In the genomic region with DNA sequence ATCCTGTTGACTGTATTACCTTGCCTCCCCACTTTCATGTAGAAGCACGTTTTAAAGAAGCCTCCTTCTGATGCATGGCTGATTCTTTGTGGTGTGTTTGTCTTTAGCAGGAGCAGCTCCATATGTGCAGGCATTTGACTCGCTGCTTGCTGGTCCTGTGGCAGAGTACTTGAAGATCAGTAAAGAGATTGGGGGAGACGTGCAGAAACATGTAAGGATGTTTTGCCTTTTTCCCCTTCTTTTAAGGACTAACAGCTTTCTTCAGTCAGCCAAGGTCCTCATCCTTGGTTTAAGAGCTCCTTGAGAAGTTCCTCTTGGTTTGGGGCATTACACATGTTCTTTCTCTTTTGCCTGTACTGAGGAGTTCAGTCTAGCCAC, we compare ENCODE assay signal across 1 cellular context.
A peak's percentile ranks its signal among the peaks of the same experiment; 100 is the strongest.
TF ChIP-seq lines count a peak whose summit lies in the region.

No MANE protein-coding gene starts in this region.

TF ChIP-seq in K562, 482 proteins besides CTCF, POLR2A, EP300 and RAD21 (continued from another document and continues in another):
- TF ChIP-seq JUNB (CRISPR knock-in tag; conservative IDR thresholded peaks at IDR 0.05): no peak
- no peak for TF ChIP-seq NFRKB (IDR thresholded peaks at IDR 0.05; ENCODE audit: low read depth)
- TF ChIP-seq ESRRA (IDR thresholded peaks at IDR 0.05; ENCODE audit: borderline replicate concordance, low read depth): no peak
- TF ChIP-seq FOXK2 (conservative IDR thresholded peaks at IDR 0.05 in 1 of 2, IDR thresholded peaks at IDR 0.05 in 1 of 2; ENCODE audit: low read depth in 2 of 2): no peak
- TF ChIP-seq, protein P1, sequence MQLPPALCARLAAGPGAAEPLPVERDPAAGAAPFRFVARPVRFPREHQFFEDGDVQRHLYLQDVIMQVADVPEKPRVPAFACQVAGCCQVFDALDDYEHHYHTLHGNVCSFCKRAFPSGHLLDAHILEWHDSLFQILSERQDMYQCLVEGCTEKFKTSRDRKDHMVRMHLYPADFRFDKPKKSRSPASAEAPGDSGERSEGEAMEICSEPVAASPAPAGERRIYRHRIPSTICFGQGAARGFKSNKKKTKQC (CRISPR knock-in tag; IDR thresholded peaks at IDR 0.05): no peak
- TF ChIP-seq SNAPC5 (CRISPR knock-in tag; IDR thresholded peaks at IDR 0.05): no peak
- no peak for TF ChIP-seq NFE2L1 (tag; IDR thresholded peaks at IDR 0.05; ENCODE audit: borderline replicate concordance, low read depth)
- TF ChIP-seq HMGN3 (IDR thresholded peaks at IDR 0.05; ENCODE audit: borderline replicate concordance, extremely low read depth, insufficient read length, low read depth, low read length): no peak
- no peak for TF ChIP-seq MED1 (CRISPR knock-in tag; IDR thresholded peaks at IDR 0.05; ENCODE audit: borderline replicate concordance)
- TF ChIP-seq, protein P2, sequence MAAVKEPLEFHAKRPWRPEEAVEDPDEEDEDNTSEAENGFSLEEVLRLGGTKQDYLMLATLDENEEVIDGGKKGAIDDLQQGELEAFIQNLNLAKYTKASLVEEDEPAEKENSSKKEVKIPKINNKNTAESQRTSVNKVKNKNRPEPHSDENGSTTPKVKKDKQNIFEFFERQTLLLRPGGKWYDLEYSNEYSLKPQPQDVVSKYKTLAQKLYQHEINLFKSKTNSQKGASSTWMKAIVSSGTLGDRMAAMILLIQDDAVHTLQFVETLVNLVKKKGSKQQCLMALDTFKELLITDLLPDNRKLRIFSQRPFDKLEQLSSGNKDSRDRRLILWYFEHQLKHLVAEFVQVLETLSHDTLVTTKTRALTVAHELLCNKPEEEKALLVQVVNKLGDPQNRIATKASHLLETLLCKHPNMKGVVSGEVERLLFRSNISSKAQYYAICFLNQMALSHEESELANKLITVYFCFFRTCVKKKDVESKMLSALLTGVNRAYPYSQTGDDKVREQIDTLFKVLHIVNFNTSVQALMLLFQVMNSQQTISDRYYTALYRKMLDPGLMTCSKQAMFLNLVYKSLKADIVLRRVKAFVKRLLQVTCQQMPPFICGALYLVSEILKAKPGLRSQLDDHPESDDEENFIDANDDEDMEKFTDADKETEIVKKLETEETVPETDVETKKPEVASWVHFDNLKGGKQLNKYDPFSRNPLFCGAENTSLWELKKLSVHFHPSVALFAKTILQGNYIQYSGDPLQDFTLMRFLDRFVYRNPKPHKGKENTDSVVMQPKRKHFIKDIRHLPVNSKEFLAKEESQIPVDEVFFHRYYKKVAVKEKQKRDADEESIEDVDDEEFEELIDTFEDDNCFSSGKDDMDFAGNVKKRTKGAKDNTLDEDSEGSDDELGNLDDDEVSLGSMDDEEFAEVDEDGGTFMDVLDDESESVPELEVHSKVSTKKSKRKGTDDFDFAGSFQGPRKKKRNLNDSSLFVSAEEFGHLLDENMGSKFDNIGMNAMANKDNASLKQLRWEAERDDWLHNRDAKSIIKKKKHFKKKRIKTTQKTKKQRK (IDR thresholded peaks at IDR 0.05; ENCODE audit: borderline replicate concordance, low read depth, low read length): no peak
- TF ChIP-seq PML (IDR thresholded peaks at IDR 0.05; ENCODE audit: low read length): no peak
- no peak for TF ChIP-seq PHF8 (IDR thresholded peaks at IDR 0.05; ENCODE audit: borderline replicate concordance, low read length)
- TF ChIP-seq PRPF4 (IDR thresholded peaks at IDR 0.05; ENCODE audit: insufficient read depth, low read depth, low read length, poor library complexity, severe bottlenecking): no peak
- no peak for TF ChIP-seq ELK1 (CRISPR knock-in tag; IDR thresholded peaks at IDR 0.05)
- no peak for TF ChIP-seq RB1 (IDR thresholded peaks at IDR 0.05; ENCODE audit: low read depth)
- TF ChIP-seq, protein P3, sequence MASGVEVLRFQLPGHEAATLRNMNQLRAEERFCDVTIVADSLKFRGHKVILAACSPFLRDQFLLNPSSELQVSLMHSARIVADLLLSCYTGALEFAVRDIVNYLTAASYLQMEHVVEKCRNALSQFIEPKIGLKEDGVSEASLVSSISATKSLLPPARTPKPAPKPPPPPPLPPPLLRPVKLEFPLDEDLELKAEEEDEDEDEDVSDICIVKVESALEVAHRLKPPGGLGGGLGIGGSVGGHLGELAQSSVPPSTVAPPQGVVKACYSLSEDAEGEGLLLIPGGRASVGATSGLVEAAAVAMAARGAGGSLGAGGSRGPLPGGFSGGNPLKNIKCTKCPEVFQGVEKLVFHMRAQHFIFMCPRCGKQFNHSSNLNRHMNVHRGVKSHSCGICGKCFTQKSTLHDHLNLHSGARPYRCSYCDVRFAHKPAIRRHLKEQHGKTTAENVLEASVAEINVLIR (CRISPR knock-in tag; IDR thresholded peaks at IDR 0.05): peak; percentile 76
- TF ChIP-seq CBFA2T3 (IDR thresholded peaks at IDR 0.05): no peak
- no peak for TF ChIP-seq FOXP1 (CRISPR knock-in tag; IDR thresholded peaks at IDR 0.05)
- TF ChIP-seq ARNT (IDR thresholded peaks at IDR 0.05): no peak
- no peak for TF ChIP-seq XRCC3 (IDR thresholded peaks at IDR 0.05)
- TF ChIP-seq SP2 (IDR thresholded peaks at IDR 0.05; ENCODE audit: extremely low read depth, low read depth, low read length, poor library complexity, severe bottlenecking): no peak
- peak; percentile 72; the same call in 1 of the 2 replicates for TF ChIP-seq ZNF695 (CRISPR knock-in tag; IDR thresholded peaks at IDR 0.05)
- TF ChIP-seq FOXA1 (IDR thresholded peaks at IDR 0.05; ENCODE audit: borderline replicate concordance): no peak
- TF ChIP-seq ELF2 (CRISPR knock-in tag; IDR thresholded peaks at IDR 0.05): peak; percentile 0; the same call in 1 of the 2 replicates
- no peak for TF ChIP-seq ZC3H4 (CRISPR knock-in tag; IDR thresholded peaks at IDR 0.05; ENCODE audit: borderline replicate concordance)
- no peak for TF ChIP-seq THRA (IDR thresholded peaks at IDR 0.05)
- no peak for TF ChIP-seq ZBED1 (IDR thresholded peaks at IDR 0.05)
- TF ChIP-seq, protein P4, sequence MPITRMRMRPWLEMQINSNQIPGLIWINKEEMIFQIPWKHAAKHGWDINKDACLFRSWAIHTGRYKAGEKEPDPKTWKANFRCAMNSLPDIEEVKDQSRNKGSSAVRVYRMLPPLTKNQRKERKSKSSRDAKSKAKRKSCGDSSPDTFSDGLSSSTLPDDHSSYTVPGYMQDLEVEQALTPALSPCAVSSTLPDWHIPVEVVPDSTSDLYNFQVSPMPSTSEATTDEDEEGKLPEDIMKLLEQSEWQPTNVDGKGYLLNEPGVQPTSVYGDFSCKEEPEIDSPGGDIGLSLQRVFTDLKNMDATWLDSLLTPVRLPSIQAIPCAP (CRISPR knock-in tag; IDR thresholded peaks at IDR 0.05; ENCODE audit: borderline replicate concordance): 0 out of 2 replicates have a peak, but pooled peaks have one; percentile 30
- no peak for TF ChIP-seq NR1H2 (CRISPR knock-in tag; IDR thresholded peaks at IDR 0.05)
- no peak for TF ChIP-seq LCOR (CRISPR knock-in tag; IDR thresholded peaks at IDR 0.05)
- TF ChIP-seq NKRF (IDR thresholded peaks at IDR 0.05; ENCODE audit: borderline replicate concordance): no peak
- TF ChIP-seq MTA1 (IDR thresholded peaks at IDR 0.05; ENCODE audit: borderline replicate concordance): no peak
- TF ChIP-seq BCLAF1 (IDR thresholded peaks at IDR 0.05; ENCODE audit: borderline replicate concordance in 1 of 2, control insufficient read depth in 1 of 2, low read depth in 2 of 2, low read length in 1 of 2): no peak
- peak; percentile 77 for TF ChIP-seq IRF9 (tag; IDR thresholded peaks at IDR 0.05)
- TF ChIP-seq PTRF (tag; IDR thresholded peaks at IDR 0.05): peak; percentile 80
- TF ChIP-seq RBM25 (IDR thresholded peaks at IDR 0.05; ENCODE audit: low read depth, low read length, severe bottlenecking): no peak
- TF ChIP-seq ATF1 (CRISPR knock-in tag; IDR thresholded peaks at IDR 0.05): no peak
- TF ChIP-seq ATF1 (tag; IDR thresholded peaks at IDR 0.05): 0 out of 2 replicates have a peak, but pooled peaks have one; percentile 2
- no peak for TF ChIP-seq MXI1 (IDR thresholded peaks at IDR 0.05; ENCODE audit: low read depth, low read length)
- no peak for TF ChIP-seq FOXJ3 (CRISPR knock-in tag; IDR thresholded peaks at IDR 0.05)
- TF ChIP-seq ZNF311 (CRISPR knock-in tag; IDR thresholded peaks at IDR 0.05): peak; percentile 98
- TF ChIP-seq, protein P5, sequence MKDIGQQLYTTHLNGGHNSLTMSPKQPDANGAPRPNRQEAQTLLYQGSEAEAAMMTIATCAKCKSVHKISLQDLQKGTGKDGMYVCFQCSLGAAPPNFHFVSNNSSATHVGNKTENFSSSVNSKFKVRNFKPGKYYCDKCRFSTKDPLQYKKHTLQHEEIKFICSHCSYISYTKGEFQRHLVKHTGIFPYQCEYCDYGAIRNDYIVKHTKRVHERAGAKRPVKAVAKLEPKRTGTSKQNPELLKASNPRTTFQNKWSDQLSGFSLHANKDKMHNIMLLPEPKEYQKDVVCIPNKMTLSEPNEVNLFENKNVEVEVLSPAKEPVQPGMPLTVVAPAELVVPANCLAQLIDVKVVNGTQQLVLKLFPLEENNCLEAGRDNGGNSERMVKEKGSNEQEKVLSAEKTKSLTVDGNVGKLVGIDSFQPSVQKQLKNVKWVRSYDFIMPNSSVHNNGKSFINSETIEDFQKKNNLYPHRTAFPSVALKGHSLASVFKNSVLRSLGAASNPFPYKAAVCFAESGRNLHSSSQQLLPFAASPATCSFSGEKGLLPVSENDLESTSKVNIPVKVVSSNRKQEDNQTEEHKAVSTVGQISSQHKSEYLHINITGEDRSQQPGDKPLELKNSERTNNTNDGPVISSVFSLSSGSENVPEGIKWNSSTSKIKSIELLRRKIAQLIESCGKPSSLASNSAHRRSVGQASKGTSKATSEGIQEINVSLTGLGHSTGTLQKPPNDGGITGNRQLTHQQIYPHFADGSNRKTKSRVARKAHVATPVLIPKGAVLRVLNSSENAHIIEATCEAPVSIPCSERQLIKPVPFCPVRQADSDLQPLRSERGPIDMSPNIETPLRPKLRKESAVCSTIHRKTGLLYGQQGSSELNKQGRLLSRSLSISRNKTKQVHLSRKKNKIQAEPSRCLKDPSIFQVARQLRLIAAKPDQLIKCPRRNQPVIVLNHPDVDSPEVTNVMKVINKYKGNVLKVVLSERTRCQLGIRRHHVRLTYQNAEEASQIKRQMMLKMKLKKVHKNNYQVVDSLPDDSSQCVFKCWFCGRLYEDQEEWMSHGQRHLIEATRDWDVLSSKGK (CRISPR knock-in tag; IDR thresholded peaks at IDR 0.05): 0 out of 2 replicates have a peak, but pooled peaks have one; percentile 55
- no peak for TF ChIP-seq ZNF212 (CRISPR knock-in tag; IDR thresholded peaks at IDR 0.05)
